ENCODE assay signal across 8 cellular contexts in the genomic region with DNA sequence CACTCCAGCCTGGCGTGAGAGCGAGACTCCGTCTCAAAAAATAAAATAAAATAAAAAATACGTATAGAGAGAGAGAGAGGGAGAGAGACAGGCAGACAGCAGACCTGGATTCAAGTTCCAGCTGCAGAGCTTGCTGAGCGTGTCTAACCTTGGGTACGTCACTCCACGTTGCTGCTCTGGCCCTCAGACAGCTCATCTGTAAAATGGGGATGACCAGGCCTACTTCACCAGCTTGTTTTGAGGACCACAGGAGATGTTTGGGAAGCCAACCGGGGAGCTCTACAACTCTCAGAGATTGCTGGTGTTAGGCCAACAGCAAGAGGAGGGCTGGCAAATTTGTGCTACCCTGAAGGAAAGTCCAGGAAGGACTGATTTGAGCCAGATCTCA. TPM values are rescaled to one million over a fixed set of nuclear protein-coding genes. Genes with fewer than 3 reads are reported as not detected.
A peak's percentile ranks its signal among the peaks of the same experiment; 100 is the strongest.
DNase-seq lines count a peak whose midpoint lies in the region; ATAC-seq and TF ChIP-seq lines count a peak whose summit lies in the region.

No MANE protein-coding gene starts in this region.

- DNase-seq in AG04450 (ENCODE audit: low read depth, low spot score) (no peak), chondrocyte (ENCODE audit: low spot score) (no peak), naive B cell (no peak), NCI-H1694 (lab: John Stamatoyannopoulos, UW) (no peak), SIG-M5 treated with dmso at 0.1 percent for 504 hours (lab: John Stamatoyannopoulos, UW; ENCODE audit: unreplicated experiment) (no peak)

- H3K27me3 ChIP-seq in AG04450 (ENCODE audit: control insufficient read depth, insufficient read depth, low read length) (no peaks in the 10 kb centered on the region), KMS-11 (ENCODE audit: insufficient read depth, low read depth) (no peaks in the 10 kb centered on the region)

- H3K79me2 ChIP-seq in KMS-11 (ENCODE audit: insufficient read depth, low read depth) = no peaks in the 10 kb centered on the region

- H3K9me3 ChIP-seq in AG04450 (ENCODE audit: control insufficient read depth, insufficient read depth, low read length) = no peaks in the 10 kb centered on the region; the same call in 1 of the 2 replicates

- H3K27ac ChIP-seq in AG04450 (ENCODE audit: low read depth, low read length) (no peak overlapping the region), KMS-11 (peak overlapping the region; percentile 21; the same call in 1 of the 2 replicates)

- no peaks in the 10 kb centered on the region for H3K36me3 Mint-ChIP-seq in chondrocyte (ENCODE audit: low read depth)
- peaks cover 0 to 10% of the 10 kb centered on the region in 2 donors for H3K36me3 Mint-ChIP-seq in naive B cell

- ATAC-seq in naive B cell (ENCODE audit: low read depth in 2 of 2) (no peak), GM21786 (IDR thresholded peaks at IDR 0.05; ENCODE audit: unreplicated experiment) (no peak), GM18909 (IDR thresholded peaks at IDR 0.05; ENCODE audit: poor library complexity, unreplicated experiment) (no peak)

- H3K4me2 ChIP-seq in KMS-11 = peak overlapping the region; percentile 66

- H3K27me3 Mint-ChIP-seq in chondrocyte (ENCODE audit: low read depth) = no peaks in the 10 kb centered on the region
- no peaks in the 10 kb centered on the region for H3K27me3 Mint-ChIP-seq in naive B cell

- peak overlapping the region; percentile 88 for H3K4me3 Mint-ChIP-seq in chondrocyte (ENCODE audit: unreplicated experiment)
- peak overlapping the region; percentile 70 to 99 (median 94) for H3K4me3 Mint-ChIP-seq in naive B cell

- no peaks in the 10 kb centered on the region for H4K20me1 ChIP-seq in KMS-11 (ENCODE audit: insufficient read depth)

- H2AFZ ChIP-seq in KMS-11 (ENCODE audit: low read depth) = peak overlapping the region; percentile 99

- POLR2A ChIA-PET in AG04450 (lab: Yijun Ruan, JAX) = interaction anchor here (0.6 kb wide), 1 partner anchor 56 kb away, joined by 3 read pairs; no protein-coding TSS in a partner anchor

- H3K9me3 Mint-ChIP-seq in chondrocyte (ENCODE audit: low read depth) (no peaks in the 10 kb centered on the region), naive B cell (no peaks in the 10 kb centered on the region)

- H3K36me3 ChIP-seq in KMS-11 (ENCODE audit: insufficient read depth) = no peaks in the 10 kb centered on the region

- peak overlapping the region; percentile 80 for H3K4me3 ChIP-seq in AG04450 (ENCODE audit: low read depth, low read length)
- no peak overlapping the region for H3K4me3 ChIP-seq in KMS-11 (IDR thresholded peaks at IDR 0.05; ENCODE audit: insufficient read depth, low read depth, low read length)

- H3K4me1 Mint-ChIP-seq in chondrocyte (ENCODE audit: low read depth) = peaks cover 46% of the 10 kb centered on the region
- peaks cover 54 to 66% (median 66%) of the 10 kb centered on the region in 3 donors for H3K4me1 Mint-ChIP-seq in naive B cell

- H3K27ac Mint-ChIP-seq in chondrocyte (ENCODE audit: unreplicated experiment) (peak overlapping the region; percentile 88), naive B cell (peak overlapping the region; percentile 92 to 100 (median 99))

- no peak for TF ChIP-seq CTCF in AG04450 (IDR thresholded peaks at IDR 0.05; ENCODE audit: low read depth, low read length)
- TF ChIP-seq CTCF in KMS-11 (conservative IDR thresholded peaks at IDR 0.05; ENCODE audit: low read depth, low read length) = no peak
- TF ChIP-seq CTCF in chondrocyte (IDR thresholded peaks at IDR 0.05) = no peak

- peaks cover 34% of the 10 kb centered on the region for H3K4me1 ChIP-seq in KMS-11 (ENCODE audit: low read depth, poor library complexity, severe bottlenecking)

- H3K9ac ChIP-seq in KMS-11 = peak overlapping the region; percentile 83; the same call in 1 of the 2 replicates

- CTCF ChIA-PET in AG04450 (lab: Charles Lee) = interaction anchor here (0.5 to 2.1 kb wide), 8 partner anchors 14 to 878 kb away, joined by 3 to 6 read pairs (median 4); no protein-coding TSS in a partner anchor

RNA-seq across cellular contexts. Expression of gene TRAF5, which starts 0.5 kb away (rescaled TPM):
- polyA plus RNA-seq in AG04450 (2011; rRNA removed) = 19.3 and 22.0 TPM in 2 replicates
- polyA minus RNA-seq in AG04450 (2011; rRNA and poly(A)+ RNA removed) = 19.1 and 19.5 TPM in 2 replicates
- 52.9 to 58.7 TPM (median 57.4 TPM) in 3 replicates for total RNA-seq in chondrocyte
- polyA plus RNA-seq in naive B cell (ENCODE audit: low read depth in 6 of 6) = 100 to 1,000 TPM in 1 of 6 donors, 10 to 100 TPM in 5; 41.1 to 105 (median 80.3) TPM
